8 cellular contexts compared by ENCODE assay signal in genomic region chr12:120265483-120266179, GRCh38.
DNase-seq lines count a peak whose midpoint lies in the region; ATAC-seq lines count a peak whose summit lies in the region.

Gene PXN, minus strand, starts transcription at chr12:120265730. Its CDS starts 101 bp downstream, at chr12:120265629.

- peak; percentile 85 for DNase-seq in ACHN
- peak; percentile 32 for DNase-seq in NCI-H82 treated with DMSO at 0.1 percent for 48 hours (lab: John Stamatoyannopoulos, UW; ENCODE audit: unreplicated experiment)
- DNase-seq in activated CD8-positive, alpha-beta memory T cell treated with anti-CD3 and anti-CD28 coated beads for 24 hours = peak; percentile 96
- peak; percentile 89 for DNase-seq in effector CD8-positive, alpha-beta T cell (lab: John Stamatoyannopoulos, UW)
- DNase-seq in memory B cell (ENCODE audit: low spot score in 2 of 2) = peak; percentile 83 to 89
- DNase-seq in stimulated activated CD8-positive, alpha-beta memory T cell treated with anti-CD3 and anti-CD28 coated beads, Interleukin-12 subunit alpha, Interleukin-12 subunit beta, amount 100 ng/mL, for 24 hours (ENCODE audit: extremely low read depth) = peak; percentile 80

- H3K36me3 Mint-ChIP-seq in memory B cell = no peaks in the 10 kb centered on the region

- no peaks in the 10 kb centered on the region for H3K9me3 Mint-ChIP-seq in memory B cell

- H3K27ac Mint-ChIP-seq in memory B cell = no peak within 1 kb of the TSS

- peaks cover 19% of the 10 kb centered on the region for H3K4me1 Mint-ChIP-seq in memory B cell

- peaks cover 16% of the 10 kb centered on the region for H3K27me3 Mint-ChIP-seq in memory B cell

- in situ Hi-C loops in ACHN (cut with HindIII; ENCODE audit: low pct_ligation_motif_present, low pct_unique_long_range_greater_than_20kb, low sequenced_read_pairs) = loop anchor here (5.0 to 10.0 kb wide), 2 partner anchors 43 to 61 kb away; partner anchors contain the start of gene RPLP0

- ATAC-seq in GM18909 (IDR thresholded peaks at IDR 0.05; ENCODE audit: poor library complexity, unreplicated experiment) (peak; percentile 76), HG03280 (IDR thresholded peaks at IDR 0.05; ENCODE audit: unreplicated experiment) (peak; percentile 76), memory B cell (ENCODE audit: low read depth) (peak; percentile 95)

- peak within 1 kb of the TSS; percentile 91 for H3K4me3 Mint-ChIP-seq in memory B cell

Comparison
In these comparisons a context has a peak if more than half of its experiments do, and no peak if none do; other contexts are left out.
1. Peak in every context shown above with its lines: DNase-seq and ATAC-seq.
2. DNase-seq: peak in every context shown above with its lines; median percentile 96 in activated CD8-positive, alpha-beta memory T cell treated with anti-CD3 and anti-CD28 coated beads for 24 hours; 89 in effector CD8-positive, alpha-beta T cell; 86 in memory B cell; 85 in ACHN; 80 in stimulated activated CD8-positive, alpha-beta memory T cell treated with anti-CD3 and anti-CD28 coated beads, Interleukin-12 subunit alpha, Interleukin-12 subunit beta, amount 100 ng/mL, for 24 hours; 32 in NCI-H82 treated with DMSO at 0.1 percent for 48 hours.